Comparison of ENCODE assay signal across 8 cellular contexts in the genomic region with DNA sequence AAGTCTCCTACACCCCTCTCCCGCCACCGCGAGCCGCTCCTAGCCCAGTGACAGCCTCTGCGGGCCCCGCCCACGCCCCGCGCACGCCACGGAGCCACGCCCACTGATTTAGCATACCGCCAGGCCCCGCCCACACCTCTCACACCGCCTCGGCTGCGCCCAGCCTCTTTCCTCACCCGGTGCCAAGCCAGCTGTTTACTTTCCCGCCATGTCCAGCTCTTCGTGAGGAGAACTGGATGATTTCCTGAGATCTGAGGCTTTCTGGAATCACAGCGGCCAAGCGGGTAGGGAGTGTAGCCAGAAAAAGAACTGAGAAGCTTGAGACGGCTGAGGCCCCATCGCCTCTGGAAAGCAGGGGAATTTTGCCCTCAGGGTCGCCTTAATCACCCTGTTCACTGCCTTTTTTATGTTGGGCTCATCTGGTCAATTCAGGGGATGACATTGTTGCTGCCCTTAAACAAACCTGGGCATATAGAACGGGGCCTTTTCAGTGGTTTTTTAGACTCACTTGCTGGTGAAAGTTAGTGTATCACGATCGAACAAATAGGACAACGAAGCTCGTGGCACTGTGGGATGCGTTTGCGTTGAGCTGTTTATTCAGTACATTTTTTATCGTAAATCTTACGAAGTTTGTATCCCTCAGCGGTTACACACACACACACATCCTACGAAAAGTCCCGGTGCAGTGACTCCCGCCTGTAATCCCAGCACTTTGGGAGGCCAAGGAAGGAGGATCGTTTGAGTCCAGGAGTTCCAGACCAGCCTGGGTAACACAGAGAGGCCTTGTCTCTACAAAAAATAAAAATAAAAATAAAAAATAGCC. TPM values are rescaled to one million over a fixed set of nuclear protein-coding genes. Genes with fewer than 3 reads are reported as not detected.
DNase-seq lines count a peak whose midpoint lies in the region; ATAC-seq and TF ChIP-seq lines count a peak whose summit lies in the region.

A gene with protein sequence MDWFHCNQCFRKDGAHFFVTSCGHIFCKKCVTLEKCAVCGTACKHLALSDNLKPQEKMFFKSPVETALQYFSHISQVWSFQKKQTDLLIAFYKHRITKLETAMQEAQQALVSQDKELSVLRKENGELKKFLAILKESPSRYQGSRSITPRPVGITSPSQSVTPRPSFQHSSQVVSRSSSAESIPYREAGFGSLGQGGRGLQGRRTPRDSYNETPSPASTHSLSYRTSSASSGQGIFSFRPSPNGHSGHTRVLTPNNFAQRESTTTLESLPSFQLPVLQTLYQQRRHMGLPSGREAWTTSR (plus strand): TSS at position 165 of the 823 bp plus-strand sequence. CDS start 2,410 bp downstream, outside the sequence.

- no peaks in the 10 kb centered on the region for H3K36me3 Mint-ChIP-seq in naive B cell

- H3K4me3 Mint-ChIP-seq in naive B cell = peak within 1 kb of the TSS in 6 of 8 donors; percentile 22 to 64 (median 58)

- DNase-seq in GM13977 (ENCODE audit: low spot score) (peak; percentile 86), RPMI8226 (peak; percentile 79), fibroblast of peridontal ligament (ENCODE audit: extremely low read depth) (peak; percentile 81), naive B cell (peak; percentile 50)
- peak; percentile 25 to 65 for DNase-seq in activated T-helper 1 cell treated with anti-CD3 and anti-CD28 coated beads, Interleukin-2, amount 50 U/mL, for 16 hours (ENCODE audit: low read depth in 1 of 2, low spot score in 1 of 2)
- peak; percentile 37 to 56 for DNase-seq in stimulated activated CD8-positive, alpha-beta memory T cell treated with anti-CD3 and anti-CD28 coated beads, Interleukin-7, amount 100 ng/mL, for 1 hour (ENCODE audit: low read depth in 2 of 2)

- no peaks in the 10 kb centered on the region for H3K9me3 Mint-ChIP-seq in naive B cell

- peaks cover 20 to 30% (median 29%) of the 10 kb centered on the region in 3 donors for H3K27me3 Mint-ChIP-seq in naive B cell

- ATAC-seq in naive B cell (ENCODE audit: low read depth in 2 of 2) = peak; percentile 80 to 88
- no peak for ATAC-seq in GM19324 (IDR thresholded peaks at IDR 0.05; ENCODE audit: low FRiP score, unreplicated experiment)

- TF ChIP-seq EP300 in Ishikawa (IDR thresholded peaks at IDR 0.05; ENCODE audit: borderline replicate concordance) = no peak

- in situ Hi-C loops in GM13977 (cut with MboI; ENCODE audit: low pct_unique_long_range_greater_than_20kb, low sequenced_read_pairs, unreplicated experiment) = no loop called here

- H3K27ac Mint-ChIP-seq in naive B cell = peak within 1 kb of the TSS in 3 of 6 donors; percentile 39 to 83 (median 54)

- no peak for TF ChIP-seq CTCF in GM13977 (IDR thresholded peaks at IDR 0.05; ENCODE audit: extremely low read depth, insufficient read depth, missing control alignments)

- peaks cover 0 to 5% (median 4%) of the 10 kb centered on the region in 3 donors for H3K4me1 Mint-ChIP-seq in naive B cell

- no peak for TF ChIP-seq RAD21 in Ishikawa (IDR thresholded peaks at IDR 0.05; ENCODE audit: low read depth)

TF ChIP-seq in Ishikawa, 13 proteins besides CTCF, POLR2A, EP300 and RAD21:
- TF ChIP-seq EGR1 (IDR thresholded peaks at IDR 0.05) (peak; percentile 76), MAX (IDR thresholded peaks at IDR 0.05) (peak; percentile 96), CEBPB (IDR thresholded peaks at IDR 0.05) (no peak), NFIC (IDR thresholded peaks at IDR 0.05) (peak; percentile 76)
TF ChIP-seq in Ishikawa: peak in this region for 3.

RNA-seq across cellular contexts. Expression of the gene that starts here (rescaled TPM):
- not detected for polyA plus RNA-seq in naive B cell (ENCODE audit: low read depth in 6 of 6)

Comparison
In these comparisons a context has a peak if more than half of its experiments do, and no peak if none do; other contexts are left out.
1. Peak in DNase-seq and ATAC-seq in naive B cell; RNA of the gene not detected or under 1 TPM.